ENCODE assay signal across 1 cellular context in the genomic region with DNA sequence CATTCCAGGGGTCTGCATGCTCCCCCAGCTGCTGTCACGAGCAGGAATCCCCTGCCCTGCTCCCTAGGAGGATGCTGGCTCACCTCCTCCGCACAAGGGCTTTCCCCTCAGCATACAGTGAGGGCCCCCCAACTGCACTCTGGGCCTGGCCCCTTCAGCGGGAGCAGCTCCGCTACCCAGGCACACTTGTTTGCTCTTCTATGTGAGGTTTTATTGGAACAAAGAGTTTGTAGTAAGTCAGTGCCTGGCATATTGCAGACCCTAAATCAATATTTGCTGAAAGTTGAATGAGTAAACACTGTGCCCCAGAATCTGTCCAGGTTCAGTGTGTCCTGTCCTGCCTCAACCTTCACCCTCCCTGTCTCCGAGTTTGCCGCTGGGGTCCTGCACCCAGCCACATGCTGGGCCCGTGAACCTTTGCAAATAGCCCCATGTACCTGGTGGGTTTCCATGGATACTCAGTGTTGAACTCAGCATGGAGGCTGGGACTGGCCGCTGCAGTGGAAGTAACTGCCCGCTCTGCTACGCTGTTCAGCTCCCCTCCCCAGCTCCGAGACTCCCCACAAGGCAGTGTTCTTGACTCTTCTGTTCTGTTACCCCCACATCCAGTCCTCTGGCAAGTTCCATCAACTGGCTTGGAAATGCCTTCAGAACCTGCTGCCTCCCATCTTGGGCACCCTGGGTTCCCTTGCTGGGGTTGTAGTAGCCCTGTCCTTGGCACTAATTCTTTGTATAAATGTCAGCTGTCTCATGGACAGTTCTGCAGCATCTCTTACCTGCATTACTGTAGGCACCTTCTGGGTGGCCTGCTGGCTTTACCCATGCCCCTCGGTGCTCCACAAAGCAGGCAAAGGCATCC.
TF ChIP-seq lines count a peak whose summit lies in the region.

No MANE protein-coding gene starts in this region.

TF ChIP-seq in HepG2, 621 proteins besides CTCF, POLR2A, EP300 and RAD21 (continued from another document and continues in another):
- TF ChIP-seq, protein P1, sequence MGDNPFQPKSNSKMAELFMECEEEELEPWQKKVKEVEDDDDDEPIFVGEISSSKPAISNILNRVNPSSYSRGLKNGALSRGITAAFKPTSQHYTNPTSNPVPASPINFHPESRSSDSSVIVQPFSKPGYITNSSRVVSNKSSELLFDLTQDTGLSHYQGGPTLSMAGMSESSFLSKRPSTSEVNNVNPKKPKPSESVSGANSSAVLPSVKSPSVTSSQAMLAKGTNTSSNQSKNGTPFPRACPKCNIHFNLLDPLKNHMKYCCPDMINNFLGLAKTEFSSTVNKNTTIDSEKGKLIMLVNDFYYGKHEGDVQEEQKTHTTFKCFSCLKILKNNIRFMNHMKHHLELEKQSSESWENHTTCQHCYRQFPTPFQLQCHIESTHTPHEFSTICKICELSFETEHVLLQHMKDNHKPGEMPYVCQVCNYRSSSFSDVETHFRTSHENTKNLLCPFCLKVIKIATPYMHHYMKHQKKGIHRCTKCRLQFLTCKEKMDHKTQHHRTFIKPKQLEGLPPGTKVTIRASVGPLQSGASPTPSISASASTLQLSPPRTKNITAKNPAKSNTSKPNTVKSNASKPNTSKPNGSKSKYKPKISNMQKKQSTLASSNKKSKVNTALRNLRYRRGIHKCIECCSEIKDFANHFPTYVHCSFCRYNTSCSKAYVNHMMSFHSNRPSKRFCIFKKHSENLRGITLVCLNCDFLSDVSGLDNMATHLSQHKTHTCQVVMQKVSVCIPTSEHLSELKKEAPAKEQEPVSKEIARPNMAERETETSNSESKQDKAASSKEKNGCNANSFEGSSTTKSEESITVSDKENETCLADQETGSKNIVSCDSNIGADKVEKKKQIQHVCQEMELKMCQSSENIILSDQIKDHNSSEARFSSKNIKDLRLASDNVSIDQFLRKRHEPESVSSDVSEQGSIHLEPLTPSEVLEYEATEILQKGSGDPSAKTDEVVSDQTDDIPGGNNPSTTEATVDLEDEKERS (CRISPR knock-in tag; IDR thresholded peaks at IDR 0.05), result no peak
- TF ChIP-seq, protein P2, sequence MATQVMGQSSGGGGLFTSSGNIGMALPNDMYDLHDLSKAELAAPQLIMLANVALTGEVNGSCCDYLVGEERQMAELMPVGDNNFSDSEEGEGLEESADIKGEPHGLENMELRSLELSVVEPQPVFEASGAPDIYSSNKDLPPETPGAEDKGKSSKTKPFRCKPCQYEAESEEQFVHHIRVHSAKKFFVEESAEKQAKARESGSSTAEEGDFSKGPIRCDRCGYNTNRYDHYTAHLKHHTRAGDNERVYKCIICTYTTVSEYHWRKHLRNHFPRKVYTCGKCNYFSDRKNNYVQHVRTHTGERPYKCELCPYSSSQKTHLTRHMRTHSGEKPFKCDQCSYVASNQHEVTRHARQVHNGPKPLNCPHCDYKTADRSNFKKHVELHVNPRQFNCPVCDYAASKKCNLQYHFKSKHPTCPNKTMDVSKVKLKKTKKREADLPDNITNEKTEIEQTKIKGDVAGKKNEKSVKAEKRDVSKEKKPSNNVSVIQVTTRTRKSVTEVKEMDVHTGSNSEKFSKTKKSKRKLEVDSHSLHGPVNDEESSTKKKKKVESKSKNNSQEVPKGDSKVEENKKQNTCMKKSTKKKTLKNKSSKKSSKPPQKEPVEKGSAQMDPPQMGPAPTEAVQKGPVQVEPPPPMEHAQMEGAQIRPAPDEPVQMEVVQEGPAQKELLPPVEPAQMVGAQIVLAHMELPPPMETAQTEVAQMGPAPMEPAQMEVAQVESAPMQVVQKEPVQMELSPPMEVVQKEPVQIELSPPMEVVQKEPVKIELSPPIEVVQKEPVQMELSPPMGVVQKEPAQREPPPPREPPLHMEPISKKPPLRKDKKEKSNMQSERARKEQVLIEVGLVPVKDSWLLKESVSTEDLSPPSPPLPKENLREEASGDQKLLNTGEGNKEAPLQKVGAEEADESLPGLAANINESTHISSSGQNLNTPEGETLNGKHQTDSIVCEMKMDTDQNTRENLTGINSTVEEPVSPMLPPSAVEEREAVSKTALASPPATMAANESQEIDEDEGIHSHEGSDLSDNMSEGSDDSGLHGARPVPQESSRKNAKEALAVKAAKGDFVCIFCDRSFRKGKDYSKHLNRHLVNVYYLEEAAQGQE (IDR thresholded peaks at IDR 0.05; ENCODE audit: borderline replicate concordance in 1 of 2, low read depth in 1 of 2, low read length in 2 of 2), result 0 out of 4 replicates have a peak, but pooled peaks of 1 of the 2 experiments have one; percentile 28
- TF ChIP-seq KLF15 (CRISPR knock-in tag; IDR thresholded peaks at IDR 0.05; ENCODE audit: borderline replicate concordance) (no peak), SCMH1 (CRISPR knock-in tag; IDR thresholded peaks at IDR 0.05; ENCODE audit: borderline replicate concordance) (no peak), NONO (IDR thresholded peaks at IDR 0.05) (no peak), NONO (CRISPR knock-in tag; conservative IDR thresholded peaks at IDR 0.05) (peak; percentile 75; the same call in 1 of the 2 replicates), EED (CRISPR knock-in tag; IDR thresholded peaks at IDR 0.05) (0 out of 2 replicates have a peak, but pooled peaks have one; percentile 63), BRCA1 (CRISPR knock-in tag; IDR thresholded peaks at IDR 0.05) (peak; percentile 80; the same call in 1 of the 2 replicates), TOE1 (CRISPR knock-in tag; IDR thresholded peaks at IDR 0.05) (no peak), TP53 (CRISPR knock-in tag; conservative IDR thresholded peaks at IDR 0.05) (peak; percentile 82; the same call in 1 of the 2 replicates), RBM22 (optimal IDR thresholded peaks at IDR 0.05; ENCODE audit: low read length) (no peak), ZC3H4 (CRISPR knock-in tag; IDR thresholded peaks at IDR 0.05; ENCODE audit: borderline replicate concordance) (no peak), NRL (CRISPR knock-in tag; IDR thresholded peaks at IDR 0.05; ENCODE audit: borderline replicate concordance) (peak; percentile 63; the same call in 1 of the 2 replicates), ZNF446 (CRISPR knock-in tag; IDR thresholded peaks at IDR 0.05) (peak; percentile 61; the same call in 1 of the 2 replicates), ZNF432 (CRISPR knock-in tag; IDR thresholded peaks at IDR 0.05; ENCODE audit: borderline replicate concordance) (no peak), FOXK2 (IDR thresholded peaks at IDR 0.05) (no peak), ZNF343 (CRISPR knock-in tag; IDR thresholded peaks at IDR 0.05) (no peak), RBM39 (IDR thresholded peaks at IDR 0.05; ENCODE audit: low read depth, low read length, poor library complexity, severe bottlenecking) (no peak), ZNF251 (CRISPR knock-in tag; IDR thresholded peaks at IDR 0.05) (no peak), YEATS4 (CRISPR knock-in tag; IDR thresholded peaks at IDR 0.05; ENCODE audit: borderline replicate concordance) (peak; percentile 64; the same call in 1 of the 2 replicates), ZMYM4 (CRISPR knock-in tag; IDR thresholded peaks at IDR 0.05) (peak; percentile 87), ZNF350 (CRISPR knock-in tag; IDR thresholded peaks at IDR 0.05; ENCODE audit: borderline replicate concordance, low read depth) (peak; percentile 55; the same call in 1 of the 2 replicates), ZNF615 (CRISPR knock-in tag; IDR thresholded peaks at IDR 0.05; ENCODE audit: borderline replicate concordance) (no peak), TOPORS (CRISPR knock-in tag; IDR thresholded peaks at IDR 0.05) (no peak; the same call in 1 of the 2 replicates), BCL6 (CRISPR knock-in tag; IDR thresholded peaks at IDR 0.05) (peak; percentile 94), HIVEP1 (CRISPR knock-in tag; IDR thresholded peaks at IDR 0.05) (peak; percentile 89), ZNF205 (CRISPR knock-in tag; IDR thresholded peaks at IDR 0.05) (peak; percentile 87), DPF2 (CRISPR knock-in tag; IDR thresholded peaks at IDR 0.05; ENCODE audit: borderline replicate concordance, low read depth) (peak; percentile 89), ZNF878 (CRISPR knock-in tag; IDR thresholded peaks at IDR 0.05) (0 out of 2 replicates have a peak, but pooled peaks have one; percentile 49), SOX5 (CRISPR knock-in tag; IDR thresholded peaks at IDR 0.05; ENCODE audit: borderline replicate concordance) (peak; percentile 95)
- TF ChIP-seq, protein P3, sequence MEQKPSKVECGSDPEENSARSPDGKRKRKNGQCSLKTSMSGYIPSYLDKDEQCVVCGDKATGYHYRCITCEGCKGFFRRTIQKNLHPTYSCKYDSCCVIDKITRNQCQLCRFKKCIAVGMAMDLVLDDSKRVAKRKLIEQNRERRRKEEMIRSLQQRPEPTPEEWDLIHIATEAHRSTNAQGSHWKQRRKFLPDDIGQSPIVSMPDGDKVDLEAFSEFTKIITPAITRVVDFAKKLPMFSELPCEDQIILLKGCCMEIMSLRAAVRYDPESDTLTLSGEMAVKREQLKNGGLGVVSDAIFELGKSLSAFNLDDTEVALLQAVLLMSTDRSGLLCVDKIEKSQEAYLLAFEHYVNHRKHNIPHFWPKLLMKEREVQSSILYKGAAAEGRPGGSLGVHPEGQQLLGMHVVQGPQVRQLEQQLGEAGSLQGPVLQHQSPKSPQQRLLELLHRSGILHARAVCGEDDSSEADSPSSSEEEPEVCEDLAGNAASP (CRISPR knock-in tag; IDR thresholded peaks at IDR 0.05; ENCODE audit: borderline replicate concordance), result peak; percentile 93; the same call in 1 of the 2 replicates
- TF ChIP-seq, protein P4, sequence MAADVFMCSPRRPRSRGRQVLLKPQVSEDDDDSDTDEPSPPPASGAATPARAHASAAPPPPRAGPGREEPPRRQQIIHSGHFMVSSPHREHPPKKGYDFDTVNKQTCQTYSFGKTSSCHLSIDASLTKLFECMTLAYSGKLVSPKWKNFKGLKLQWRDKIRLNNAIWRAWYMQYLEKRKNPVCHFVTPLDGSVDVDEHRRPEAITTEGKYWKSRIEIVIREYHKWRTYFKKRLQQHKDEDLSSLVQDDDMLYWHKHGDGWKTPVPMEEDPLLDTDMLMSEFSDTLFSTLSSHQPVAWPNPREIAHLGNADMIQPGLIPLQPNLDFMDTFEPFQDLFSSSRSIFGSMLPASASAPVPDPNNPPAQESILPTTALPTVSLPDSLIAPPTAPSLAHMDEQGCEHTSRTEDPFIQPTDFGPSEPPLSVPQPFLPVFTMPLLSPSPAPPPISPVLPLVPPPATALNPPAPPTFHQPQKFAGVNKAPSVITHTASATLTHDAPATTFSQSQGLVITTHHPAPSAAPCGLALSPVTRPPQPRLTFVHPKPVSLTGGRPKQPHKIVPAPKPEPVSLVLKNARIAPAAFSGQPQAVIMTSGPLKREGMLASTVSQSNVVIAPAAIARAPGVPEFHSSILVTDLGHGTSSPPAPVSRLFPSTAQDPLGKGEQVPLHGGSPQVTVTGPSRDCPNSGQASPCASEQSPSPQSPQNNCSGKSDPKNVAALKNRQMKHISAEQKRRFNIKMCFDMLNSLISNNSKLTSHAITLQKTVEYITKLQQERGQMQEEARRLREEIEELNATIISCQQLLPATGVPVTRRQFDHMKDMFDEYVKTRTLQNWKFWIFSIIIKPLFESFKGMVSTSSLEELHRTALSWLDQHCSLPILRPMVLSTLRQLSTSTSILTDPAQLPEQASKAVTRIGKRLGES (CRISPR knock-in tag; IDR thresholded peaks at IDR 0.05; ENCODE audit: borderline replicate concordance), result peak; percentile 97
- TF ChIP-seq, protein P5, sequence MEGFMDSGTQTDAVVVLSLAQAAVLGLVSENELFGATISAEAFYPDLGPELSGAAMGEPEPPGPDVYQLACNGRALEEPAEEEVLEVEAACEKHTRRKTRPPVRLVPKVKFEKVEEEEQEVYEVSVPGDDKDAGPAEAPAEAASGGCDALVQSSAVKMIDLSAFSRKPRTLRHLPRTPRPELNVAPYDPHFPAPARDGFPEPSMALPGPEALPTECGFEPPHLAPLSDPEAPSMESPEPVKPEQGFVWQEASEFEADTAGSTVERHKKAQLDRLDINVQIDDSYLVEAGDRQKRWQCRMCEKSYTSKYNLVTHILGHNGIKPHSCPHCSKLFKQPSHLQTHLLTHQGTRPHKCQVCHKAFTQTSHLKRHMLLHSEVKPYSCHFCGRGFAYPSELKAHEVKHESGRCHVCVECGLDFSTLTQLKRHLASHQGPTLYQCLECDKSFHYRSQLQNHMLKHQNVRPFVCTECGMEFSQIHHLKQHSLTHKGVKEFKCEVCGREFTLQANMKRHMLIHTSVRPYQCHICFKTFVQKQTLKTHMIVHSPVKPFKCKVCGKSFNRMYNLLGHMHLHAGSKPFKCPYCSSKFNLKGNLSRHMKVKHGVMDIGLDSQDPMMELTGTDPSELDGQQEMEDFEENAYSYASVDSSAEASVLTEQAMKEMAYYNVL (CRISPR knock-in tag; IDR thresholded peaks at IDR 0.05; ENCODE audit: borderline replicate concordance), result peak; percentile 75
- TF ChIP-seq, protein P6, sequence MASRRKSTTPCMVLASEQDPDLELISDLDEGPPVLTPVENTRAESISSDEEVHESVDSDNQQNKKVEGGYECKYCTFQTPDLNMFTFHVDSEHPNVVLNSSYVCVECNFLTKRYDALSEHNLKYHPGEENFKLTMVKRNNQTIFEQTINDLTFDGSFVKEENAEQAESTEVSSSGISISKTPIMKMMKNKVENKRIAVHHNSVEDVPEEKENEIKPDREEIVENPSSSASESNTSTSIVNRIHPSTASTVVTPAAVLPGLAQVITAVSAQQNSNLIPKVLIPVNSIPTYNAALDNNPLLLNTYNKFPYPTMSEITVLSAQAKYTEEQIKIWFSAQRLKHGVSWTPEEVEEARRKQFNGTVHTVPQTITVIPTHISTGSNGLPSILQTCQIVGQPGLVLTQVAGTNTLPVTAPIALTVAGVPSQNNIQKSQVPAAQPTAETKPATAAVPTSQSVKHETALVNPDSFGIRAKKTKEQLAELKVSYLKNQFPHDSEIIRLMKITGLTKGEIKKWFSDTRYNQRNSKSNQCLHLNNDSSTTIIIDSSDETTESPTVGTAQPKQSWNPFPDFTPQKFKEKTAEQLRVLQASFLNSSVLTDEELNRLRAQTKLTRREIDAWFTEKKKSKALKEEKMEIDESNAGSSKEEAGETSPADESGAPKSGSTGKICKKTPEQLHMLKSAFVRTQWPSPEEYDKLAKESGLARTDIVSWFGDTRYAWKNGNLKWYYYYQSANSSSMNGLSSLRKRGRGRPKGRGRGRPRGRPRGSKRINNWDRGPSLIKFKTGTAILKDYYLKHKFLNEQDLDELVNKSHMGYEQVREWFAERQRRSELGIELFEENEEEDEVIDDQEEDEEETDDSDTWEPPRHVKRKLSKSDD (CRISPR knock-in tag; IDR thresholded peaks at IDR 0.05; ENCODE audit: low read depth), result no peak; the same call in none of the 2 replicates
- TF ChIP-seq, protein P7, sequence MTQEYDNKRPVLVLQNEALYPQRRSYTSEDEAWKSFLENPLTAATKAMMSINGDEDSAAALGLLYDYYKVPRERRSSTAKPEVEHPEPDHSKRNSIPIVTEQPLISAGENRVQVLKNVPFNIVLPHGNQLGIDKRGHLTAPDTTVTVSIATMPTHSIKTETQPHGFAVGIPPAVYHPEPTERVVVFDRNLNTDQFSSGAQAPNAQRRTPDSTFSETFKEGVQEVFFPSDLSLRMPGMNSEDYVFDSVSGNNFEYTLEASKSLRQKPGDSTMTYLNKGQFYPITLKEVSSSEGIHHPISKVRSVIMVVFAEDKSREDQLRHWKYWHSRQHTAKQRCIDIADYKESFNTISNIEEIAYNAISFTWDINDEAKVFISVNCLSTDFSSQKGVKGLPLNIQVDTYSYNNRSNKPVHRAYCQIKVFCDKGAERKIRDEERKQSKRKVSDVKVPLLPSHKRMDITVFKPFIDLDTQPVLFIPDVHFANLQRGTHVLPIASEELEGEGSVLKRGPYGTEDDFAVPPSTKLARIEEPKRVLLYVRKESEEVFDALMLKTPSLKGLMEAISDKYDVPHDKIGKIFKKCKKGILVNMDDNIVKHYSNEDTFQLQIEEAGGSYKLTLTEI (CRISPR knock-in tag; conservative IDR thresholded peaks at IDR 0.05), result no peak
